ENCODE assay signal across 13 cellular contexts in genomic region chr17:9999948-10000695, GRCh38.
A peak's percentile ranks its signal among the peaks of the same experiment; 100 is the strongest.
DNase-seq lines count a peak whose midpoint lies in the region; ATAC-seq and TF ChIP-seq lines count a peak whose summit lies in the region.
"Had no signal": no experiment of that assay in that cellular context is flagged by ENCODE, and none has a peak within 500 bp of the region (broad histone marks: within the 10 kb centered on the region; RNA-seq: fewer than 3 reads in every experiment).

No MANE protein-coding gene starts in this region.

- ATAC-seq in GM19397 (IDR thresholded peaks at IDR 0.05; ENCODE audit: unreplicated experiment) = peak; percentile 73
- ATAC-seq in HG02759 (IDR thresholded peaks at IDR 0.05; ENCODE audit: unreplicated experiment) = peak; percentile 63
- ATAC-seq in HG03460 (IDR thresholded peaks at IDR 0.05; ENCODE audit: unreplicated experiment) = peak; percentile 89
- ATAC-seq in GM18873 (IDR thresholded peaks at IDR 0.05; ENCODE audit: low FRiP score, unreplicated experiment) = no peak
- ATAC-seq in GM21717 (IDR thresholded peaks at IDR 0.05; ENCODE audit: unreplicated experiment) = no peak

- TF ChIP-seq CTCF in GM13976 (IDR thresholded peaks at IDR 0.05; ENCODE audit: borderline replicate concordance, control extremely low read depth, extremely low read depth, insufficient read depth, missing control alignments) = no peak

- in situ Hi-C loops in GM13976 (cut with MboI; ENCODE audit: low sequenced_read_pairs, unreplicated experiment) = no loop called here

- DNase-seq in GM13976 (ENCODE audit: low spot score) = peak; percentile 42
- DNase-seq in islet precursor cell = no peak
- DNase-seq in EL = no peak
- DNase-seq: activated CD8-positive, alpha-beta memory T cell treated with anti-CD3 and anti-CD28 coated beads for 24 hours; activated gamma-delta T cell; GDM1; kidney glomerular epithelial cell; ovary had no signal

Comparison
In these comparisons a context has a peak if more than half of its experiments do, and no peak if none do; other contexts are left out.
1. ATAC-seq: peak in GM19397 (single experiment), HG02759 (single experiment) and HG03460 (single experiment); none in GM18873 (single experiment) and GM21717 (single experiment).